ENCODE assay signal across 8 cellular contexts in the genomic region with DNA sequence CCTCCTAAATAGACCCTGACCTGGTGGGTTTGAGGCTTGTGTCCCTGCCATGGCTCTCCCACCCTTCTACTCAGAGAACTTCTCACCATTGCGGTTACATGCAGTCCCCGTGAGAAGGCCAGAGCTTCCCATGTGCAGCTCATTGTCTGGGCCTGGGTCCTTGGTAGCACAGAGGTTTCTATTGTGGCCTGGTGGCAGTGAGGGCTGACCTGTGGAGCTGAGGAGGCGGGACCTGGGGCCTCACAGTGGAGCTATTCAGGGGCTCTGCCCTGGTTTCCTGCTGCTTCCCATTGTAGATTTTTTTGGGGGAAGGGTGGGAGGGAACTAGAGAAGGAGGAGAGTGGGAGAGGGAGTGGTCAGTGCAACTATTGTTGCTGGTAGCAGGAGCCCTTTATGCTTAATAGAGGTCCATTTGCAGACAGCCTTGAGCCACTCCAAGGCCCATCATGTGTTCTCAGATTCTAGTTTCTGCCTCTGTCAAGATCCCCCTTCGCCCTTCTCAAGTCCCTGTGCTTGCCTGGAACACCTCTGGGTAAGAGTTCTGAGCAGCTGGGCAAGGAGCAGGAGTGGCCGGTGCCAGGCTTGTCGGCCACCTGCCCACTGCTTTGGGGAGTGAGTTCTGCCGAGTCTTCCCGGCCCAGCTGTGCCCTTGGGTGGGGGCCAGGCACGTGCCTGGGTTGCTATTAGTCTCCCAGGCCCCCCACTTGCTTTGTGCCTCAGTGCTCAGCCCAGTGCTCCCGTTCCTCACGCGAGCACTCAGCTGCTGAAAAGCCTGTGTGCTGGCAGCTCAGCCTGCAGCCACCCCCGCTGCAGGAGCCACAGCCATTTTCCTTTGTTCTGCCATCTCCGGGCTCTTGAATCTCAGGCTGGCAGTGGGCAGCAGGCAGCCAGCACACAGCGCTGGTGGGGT. TPM values are rescaled to one million over a fixed set of nuclear protein-coding genes. Genes with fewer than 3 reads are reported as not detected.
DNase-seq lines count a peak whose midpoint lies in the region; ATAC-seq and TF ChIP-seq lines count a peak whose summit lies in the region.

No MANE protein-coding gene starts in this region.

- no peak overlapping the region for H4K8ac ChIP-seq in mesendoderm (ENCODE audit: low read depth, low read length)

- no peak overlapping the region for H2BK15ac ChIP-seq in mesendoderm (replicated peaks; ENCODE audit: low read depth)

- TF ChIP-seq CTCF in tibial nerve (IDR thresholded peaks at IDR 0.05) = no peak
- TF ChIP-seq CTCF in GM13977 (IDR thresholded peaks at IDR 0.05; ENCODE audit: extremely low read depth, insufficient read depth, missing control alignments) = no peak

- peak overlapping the region; percentile 89 for H3K56ac ChIP-seq in mesendoderm (ENCODE audit: low read length)

- peak overlapping the region; percentile 5 for H3K9ac ChIP-seq in ES-I3 (ENCODE audit: low read depth, low read length)
- peak overlapping the region; percentile 57 for H3K9ac ChIP-seq in NT2/D1 (ENCODE audit: insufficient read length, low read depth)
- H3K9ac ChIP-seq in mesendoderm (ENCODE audit: low read length) = peak overlapping the region; percentile 72

- no peak for ATAC-seq in GM21360 (IDR thresholded peaks at IDR 0.05; ENCODE audit: unreplicated experiment)

- TF ChIP-seq POLR2A in tibial nerve (IDR thresholded peaks at IDR 0.05) = no peak

- peaks cover 83% of the 10 kb centered on the region for H3K79me2 ChIP-seq in mesendoderm (ENCODE audit: control insufficient read depth, insufficient read depth, low read length)

- no peaks in the 10 kb centered on the region for H3K36me3 ChIP-seq in ES-I3 (ENCODE audit: insufficient read depth, low read length)
- H3K36me3 ChIP-seq in NT2/D1 (ENCODE audit: insufficient read depth, insufficient read length, low read length) = peaks cover 9% of the 10 kb centered on the region
- H3K36me3 ChIP-seq in mesendoderm (ENCODE audit: control insufficient read depth, insufficient read depth, low read length) = no peaks in the 10 kb centered on the region
- H3K36me3 ChIP-seq in tibial nerve = peaks cover 0 to 4% (median 0%) of the 10 kb centered on the region in 3 donors

- in situ Hi-C loops in GM13977 (cut with MboI; ENCODE audit: low pct_unique_long_range_greater_than_20kb, low sequenced_read_pairs, unreplicated experiment) = no loop called here

- H3K4ac ChIP-seq in mesendoderm (ENCODE audit: low read depth, low read length) = peak overlapping the region; percentile 76

- H3K4me2 ChIP-seq in mesendoderm (ENCODE audit: low read length) = peak overlapping the region; percentile 26

- DNase-seq in NT2/D1 (ENCODE audit: low read depth, low spot score) (peak; percentile 82), dermis microvascular lymphatic vessel endothelial cell (ENCODE audit: low read depth in 2 of 2) (peak; percentile 47 to 80), mesendoderm (peak; percentile 92), tibial nerve (ENCODE audit: low spot score in 2 of 2) (no peak), GM13977 (ENCODE audit: low spot score) (no peak), posterior vena cava (ENCODE audit: low spot score) (no peak)

- H2BK5ac ChIP-seq in mesendoderm (ENCODE audit: low read length) = peak overlapping the region; percentile 83

- H2AK5ac ChIP-seq in mesendoderm (ENCODE audit: low read length) = peak overlapping the region; percentile 96

- H3K27me3 ChIP-seq in NT2/D1 (ENCODE audit: insufficient read depth, insufficient read length) (peaks cover 12% of the 10 kb centered on the region), mesendoderm (ENCODE audit: insufficient read depth, low read length, poor library complexity) (no peaks in the 10 kb centered on the region), tibial nerve (no peaks in the 10 kb centered on the region)

- no peak overlapping the region for H4K5ac ChIP-seq in mesendoderm (ENCODE audit: low read length)

- intact Hi-C loops in posterior vena cava (cut with DNase I) = no loop called here

- H3K23ac ChIP-seq in mesendoderm (ENCODE audit: low read length) = no peak overlapping the region

- WGBS in mesendoderm (ENCODE audit: extremely low coverage, insufficient coverage, low lambda C conversion rate) = no CpG with 5 or more reads among the region's 15 CpGs
- WGBS in tibial nerve, 2 donors = 16 to 23% methylated on average over 11 to 14 of the region's 15 CpGs

- H3K4me3 ChIP-seq in NT2/D1 (ENCODE audit: insufficient read length, low read depth) = no peak overlapping the region
- H3K4me3 ChIP-seq in mesendoderm (ENCODE audit: low read length) = no peak overlapping the region
- H3K4me3 ChIP-seq in tibial nerve = peak overlapping the region; percentile 1 to 41 (median 10)

- H2BK120ac ChIP-seq in mesendoderm (ENCODE audit: low read depth, low read length) = peak overlapping the region; percentile 52

- TF ChIP-seq EP300 in tibial nerve (IDR thresholded peaks at IDR 0.05) = peak in 1 of 2 donors; percentile 78

- H3K9me3 ChIP-seq in ES-I3 (ENCODE audit: control insufficient read depth, insufficient read depth, low read length) = no peaks in the 10 kb centered on the region
- H3K9me3 ChIP-seq in NT2/D1 (ENCODE audit: insufficient read depth, low read length) = no peaks in the 10 kb centered on the region
- no peaks in the 10 kb centered on the region for H3K9me3 ChIP-seq in tibial nerve

- peak overlapping the region; percentile 72 for H3K18ac ChIP-seq in mesendoderm (ENCODE audit: low read length)

- peak overlapping the region; percentile 84 for H3K27ac ChIP-seq in mesendoderm (ENCODE audit: low read depth, low read length)
- peak overlapping the region; percentile 81 to 99 (median 90) for H3K27ac ChIP-seq in tibial nerve

- H3K4me1 ChIP-seq in ES-I3 (ENCODE audit: insufficient read depth, low read length) = peaks cover 63% of the 10 kb centered on the region
- peaks cover 15% of the 10 kb centered on the region for H3K4me1 ChIP-seq in NT2/D1 (ENCODE audit: insufficient read depth, insufficient read length)
- H3K4me1 ChIP-seq in mesendoderm (ENCODE audit: control insufficient read depth, low read depth, low read length) = peaks cover 41% of the 10 kb centered on the region
- peaks cover 0 to 100% (median 98%) of the 10 kb centered on the region in 4 donors for H3K4me1 ChIP-seq in tibial nerve

- H3K79me1 ChIP-seq in mesendoderm (ENCODE audit: low read length) = peaks cover 46% of the 10 kb centered on the region

RNA-seq across cellular contexts. Expression of a gene that starts 10.7 kb away (rescaled TPM):
- total RNA-seq in dermis microvascular lymphatic vessel endothelial cell = 49.9 and 96.0 TPM in 2 replicates
- 32.4 TPM for polyA plus RNA-seq in mesendoderm (2013, experiment 1 of 2)
- 30.9 TPM for polyA plus RNA-seq in mesendoderm (2013, experiment 2 of 2)
- 100 to 1,000 TPM; 123 to 163 (median 150) TPM for total RNA-seq in tibial nerve
- total RNA-seq in posterior vena cava = 10 to 100 TPM; 56.6 to 57.4 TPM

RNA-seq across cellular contexts. Expression of a gene that starts 56.5 kb away (rescaled TPM):
- 101 and 174 TPM in 2 replicates for total RNA-seq in dermis microvascular lymphatic vessel endothelial cell
- 50.0 TPM for polyA plus RNA-seq in mesendoderm (2013, experiment 1 of 2)
- 50.0 TPM for polyA plus RNA-seq in mesendoderm (2013, experiment 2 of 2)
- 100 to 1,000 TPM in 3 of 4 donors, 10 to 100 TPM in 1; 94.5 to 176 (median 128) TPM for total RNA-seq in tibial nerve
- total RNA-seq in posterior vena cava = 10 to 100 TPM; 22.1 to 23.2 TPM

Comparison
In these comparisons a context has a peak if more than half of its experiments do, and no peak if none do; other contexts are left out.
1. H3K9ac ChIP-seq: peak in every context shown above with its lines; median percentile 72 in mesendoderm; 57 in NT2/D1; 5 in ES-I3.
2. DNase-seq: peak in NT2/D1 (single experiment), dermis microvascular lymphatic vessel endothelial cell (2 of 2) and mesendoderm (single experiment); none in tibial nerve (0 of 2), GM13977 (single experiment) and posterior vena cava (single experiment).
3. H3K4me3 ChIP-seq: peak in tibial nerve (4 of 4); none in NT2/D1 (single experiment) and mesendoderm (single experiment).